17 cellular contexts compared by ENCODE assay signal in the genomic region with DNA sequence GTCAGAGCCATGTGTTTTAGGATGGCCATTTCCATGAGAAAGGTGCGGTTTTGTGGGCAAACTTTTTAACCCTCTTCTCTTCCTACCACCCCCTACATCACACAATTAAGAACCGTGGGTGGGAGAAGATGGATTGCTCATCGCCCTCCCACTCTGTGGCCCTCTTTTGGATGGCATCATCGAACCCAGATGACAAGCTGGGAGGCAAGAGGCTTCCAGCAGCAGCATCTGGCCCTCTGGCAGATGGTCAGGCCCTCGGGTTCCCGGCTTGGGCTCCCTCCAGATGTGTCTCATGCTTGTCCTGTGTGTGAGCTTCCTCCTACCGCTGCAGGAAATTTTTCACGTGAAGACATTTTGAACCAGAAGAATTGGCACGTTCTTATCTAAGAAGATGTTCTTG.
DNase-seq lines count a peak whose midpoint lies in the region; ATAC-seq and TF ChIP-seq lines count a peak whose summit lies in the region.
"Had no signal": no experiment of that assay in that cellular context is flagged by ENCODE, and none has a peak within 500 bp of the region (broad histone marks: within the 10 kb centered on the region; RNA-seq: fewer than 3 reads in every experiment).

No MANE protein-coding gene starts in this region.

- H3K27ac Mint-ChIP-seq in stimulated activated naive CD8-positive, alpha-beta T cell treated with anti-CD3 and anti-CD28 coated beads, Interleukin-15, amount 100 ng/mL, for 72 hours: no peak overlapping the region
- H3K27ac Mint-ChIP-seq: activated naive CD4-positive, alpha-beta T cell treated with anti-CD3 and anti-CD28 coated beads for 36 hours had no signal

- no peaks in the 10 kb centered on the region for H3K9me2 ChIP-seq in Karpas-422 (replicated peaks; ENCODE audit: insufficient read depth, low read length)

- ATAC-seq in sciatic nerve (peak; percentile 53), HG02870 (IDR thresholded peaks at IDR 0.05; ENCODE audit: unreplicated experiment) (no peak), GM18511 (IDR thresholded peaks at IDR 0.05; ENCODE audit: unreplicated experiment) (no peak)
- ATAC-seq in stimulated activated naive CD8-positive, alpha-beta T cell treated with anti-CD3 and anti-CD28 coated beads, Interleukin-15, amount 100 ng/mL, for 72 hours: no peak

- no peaks in the 10 kb centered on the region for H3K27me3 ChIP-seq in BLaER1 treated with 17β-estradiol and CSF1 and Interleukin-3, amounts not matched to agents 10 nM and 100 nM
- no peaks in the 10 kb centered on the region for H3K27me3 ChIP-seq in Karpas-422 (ENCODE audit: low read length)

- TF ChIP-seq CTCF in fibroblast of mammary gland (conservative IDR thresholded peaks at IDR 0.05; ENCODE audit: control insufficient read depth, insufficient read depth, low read depth, low read length): no peak

- H3K36me3 ChIP-seq in BLaER1 treated with 17β-estradiol and CSF1 and Interleukin-3, amounts not matched to agents 10 nM and 100 nM: peaks cover 0 to 100% (median 88%) of the 10 kb centered on the region in 11 experiments; a peak in 18 of 22 replicates
- H3K36me3 ChIP-seq in Karpas-422 (ENCODE audit: insufficient read depth, low read length): peaks cover 13% of the 10 kb centered on the region; the same call in 1 of the 2 replicates

- no peak for DNase-seq in Karpas-422
- peak; percentile 91 for DNase-seq in fibroblast of mammary gland (ENCODE audit: low read depth)
- peak; percentile 61 for DNase-seq in sciatic nerve (ENCODE audit: low spot score)
- DNase-seq in amygdala (lab: John Stamatoyannopoulos, UW): no peak
- DNase-seq in stimulated activated naive CD8-positive, alpha-beta T cell treated with anti-CD3 and anti-CD28 coated beads, Interleukin-15, amount 100 ng/mL, for 72 hours: no peak
- DNase-seq: activated CD4-positive, alpha-beta T cell treated with anti-CD3 and anti-CD28 coated beads for 4 hours; activated CD8-positive, alpha-beta memory T cell treated with anti-CD3 and anti-CD28 coated beads, Interleukin-2, amount 50 U/mL, for 48 hours; activated naive CD4-positive, alpha-beta T cell treated with anti-CD3 and anti-CD28 coated beads for 36 hours; mesendoderm; NCI-H2227 treated with DMSO at 0.1 percent for 48 hours; retina; stimulated activated CD4-positive, alpha-beta T cell treated with anti-CD3 and anti-CD28 coated beads, Interleukin-2, amount 100 ng/mL, for 24 hours; T-helper 9 cell had no signal

- H3K4me1 Mint-ChIP-seq in stimulated activated naive CD8-positive, alpha-beta T cell treated with anti-CD3 and anti-CD28 coated beads, Interleukin-15, amount 100 ng/mL, for 72 hours: peaks cover 5% of the 10 kb centered on the region

- H3K4me2 ChIP-seq in BLaER1 treated with 17β-estradiol and CSF1 and Interleukin-3, amounts not matched to agents 10 nM and 100 nM: peak overlapping the region in 8 of 11 experiments; percentile 5 to 33 (median 17); a peak in 12 of 22 replicates
- H3K4me2 ChIP-seq in Karpas-422 (ENCODE audit: low read depth, low read length, poor library complexity, severe bottlenecking): peak overlapping the region; percentile 72

- intact Hi-C loops in sciatic nerve (cut with DNase I): no loop called here

- no peaks in the 10 kb centered on the region for H3K9me3 ChIP-seq in BLaER1 treated with 17β-estradiol and CSF1 and Interleukin-3, amounts not matched to agents 10 nM and 100 nM (replicated peaks in 1 of 11)
- H3K9me3 ChIP-seq in Karpas-422 (ENCODE audit: low read length): no peaks in the 10 kb centered on the region

- peaks cover 36 to 99% (median 61%) of the 10 kb centered on the region in 10 experiments for H3K4me1 ChIP-seq in BLaER1 treated with 17β-estradiol and CSF1 and Interleukin-3, amounts not matched to agents 10 nM and 100 nM
- peaks cover 97% of the 10 kb centered on the region for H3K4me1 ChIP-seq in Karpas-422 (ENCODE audit: low read length)

- H3K4me3 ChIP-seq in BLaER1 treated with 17β-estradiol and CSF1 and Interleukin-3, amounts not matched to agents 10 nM and 100 nM: no peak overlapping the region
- peak overlapping the region; percentile 55 for H3K4me3 ChIP-seq in Karpas-422 (ENCODE audit: low read length)
- no peak overlapping the region for H3K4me3 ChIP-seq in fibroblast of mammary gland (ENCODE audit: control insufficient read depth, low read depth, low read length)

- peaks cover 0 to 100% (median 78%) of the 10 kb centered on the region in 11 experiments; a peak in 15 of 22 replicates for H4K20me1 ChIP-seq in BLaER1 treated with 17β-estradiol and CSF1 and Interleukin-3, amounts not matched to agents 10 nM and 100 nM
- H4K20me1 ChIP-seq in Karpas-422 (ENCODE audit: insufficient read depth, low read depth, low read length): no peaks in the 10 kb centered on the region

- H3K79me2 ChIP-seq in Karpas-422 (ENCODE audit: low read length): peaks cover 68% of the 10 kb centered on the region

- H3K9me3 Mint-ChIP-seq in stimulated activated naive CD8-positive, alpha-beta T cell treated with anti-CD3 and anti-CD28 coated beads, Interleukin-15, amount 100 ng/mL, for 72 hours: no peaks in the 10 kb centered on the region
- H3K9me3 Mint-ChIP-seq: activated naive CD4-positive, alpha-beta T cell treated with anti-CD3 and anti-CD28 coated beads for 36 hours had no signal

- no peak overlapping the region for H3K4me3 Mint-ChIP-seq in stimulated activated naive CD8-positive, alpha-beta T cell treated with anti-CD3 and anti-CD28 coated beads, Interleukin-15, amount 100 ng/mL, for 72 hours
- H3K4me3 Mint-ChIP-seq: activated naive CD4-positive, alpha-beta T cell treated with anti-CD3 and anti-CD28 coated beads for 36 hours had no signal

- H2AFZ ChIP-seq in Karpas-422 (ENCODE audit: low read length): no peak overlapping the region

- peaks cover 5% of the 10 kb centered on the region for H3K27me3 Mint-ChIP-seq in stimulated activated naive CD8-positive, alpha-beta T cell treated with anti-CD3 and anti-CD28 coated beads, Interleukin-15, amount 100 ng/mL, for 72 hours

- no peak overlapping the region for H3K9ac ChIP-seq in BLaER1 treated with 17β-estradiol and CSF1 and Interleukin-3, amounts not matched to agents 10 nM and 100 nM
- H3K9ac ChIP-seq in Karpas-422 (ENCODE audit: low read length): peak overlapping the region; percentile 70

- H3K27ac ChIP-seq in BLaER1 treated with 17β-estradiol and CSF1 and Interleukin-3, amounts not matched to agents 10 nM and 100 nM: peak overlapping the region in 2 of 11 experiments; percentile 2 to 5; a peak in 2 of 22 replicates
- peak overlapping the region; percentile 98 for H3K27ac ChIP-seq in Karpas-422 (ENCODE audit: low read length)
- H3K27ac ChIP-seq: epithelial cell of prostate had no signal

Comparison
In these comparisons a context has a peak if more than half of its experiments do, and no peak if none do; other contexts are left out.
1. DNase-seq: peak in fibroblast of mammary gland (single experiment) and sciatic nerve (single experiment); none in Karpas-422 (single experiment), amygdala (0 of 56) and stimulated activated naive CD8-positive, alpha-beta T cell treated with anti-CD3 and anti-CD28 coated beads, Interleukin-15, amount 100 ng/mL, for 72 hours (0 of 2).